8 cellular contexts compared by ENCODE assay signal in the genomic region with DNA sequence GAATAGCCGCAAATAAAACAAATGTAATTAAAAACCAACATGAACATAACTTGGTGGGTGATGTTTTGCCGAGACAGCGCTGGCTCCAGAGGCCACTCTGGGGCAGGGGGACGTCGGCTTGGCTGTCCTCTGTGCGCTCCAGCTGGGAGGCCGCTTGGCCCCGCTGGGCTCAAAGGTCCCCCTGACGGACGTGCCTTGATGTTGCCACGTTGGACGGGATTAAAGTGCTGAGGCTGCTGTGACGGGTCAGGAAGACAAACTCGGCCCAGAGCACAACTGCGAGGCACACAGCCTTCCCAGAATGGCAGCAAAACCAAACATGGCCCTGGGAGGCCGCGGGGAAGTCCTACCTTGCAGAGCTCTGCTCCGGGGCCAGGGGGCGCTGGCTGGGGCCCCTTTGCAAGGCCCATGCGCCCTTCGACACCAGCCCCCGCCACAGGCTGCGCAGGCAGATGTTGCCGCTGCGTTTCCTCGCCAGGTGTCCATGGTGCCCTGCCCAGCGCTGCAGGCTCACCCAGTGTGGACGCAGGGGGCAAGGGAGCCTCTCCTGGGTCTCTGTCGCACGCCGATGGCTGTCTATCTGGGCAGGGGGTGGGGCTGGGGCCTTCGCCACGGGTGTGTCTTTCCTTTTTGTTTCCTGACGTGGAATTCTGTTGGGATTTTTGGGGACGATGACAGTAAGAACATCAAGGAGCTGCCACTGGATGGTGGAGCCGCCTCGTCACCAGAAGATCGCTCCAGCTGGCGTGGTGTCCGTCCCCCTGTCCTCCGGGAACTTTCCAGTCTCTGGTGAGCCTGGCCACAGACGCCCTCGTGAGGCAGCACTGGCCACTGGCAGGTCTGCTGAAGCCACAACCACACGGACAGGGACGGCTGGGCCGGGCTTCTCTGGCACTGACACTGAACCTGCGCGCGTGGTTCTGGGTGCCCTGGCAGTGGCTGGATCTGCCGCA.
DNase-seq lines count a peak whose midpoint lies in the region; ATAC-seq, FAIRE-seq and TF ChIP-seq lines count a peak whose summit lies in the region.

No MANE protein-coding gene starts in this region.

- peaks cover 5 to 29% (median 25%) of the 10 kb centered on the region in 10 experiments; a peak in 16 of 20 replicates for H3K4me1 ChIP-seq in BLaER1 treated with 17β-estradiol and CSF1 and Interleukin-3, amounts not matched to agents 10 nM and 100 nM
- no peaks in the 10 kb centered on the region for H3K4me1 ChIP-seq in foreskin keratinocyte

- DNase-seq in HFFc6, result peak; percentile 84
- DNase-seq in activated CD4-positive, alpha-beta memory T cell treated with anti-CD3 and anti-CD28 coated beads, Interleukin-2, amount 10 ng/mL, durations not matched to agents 7 days and 5 days, result peak; percentile 32
- DNase-seq in foreskin keratinocyte, result peak; percentile 10 to 35
- DNase-seq in GM12892 (ENCODE audit: insufficient read length), result no peak

- H3K27me3 Mint-ChIP-seq in HFFc6 (ENCODE audit: insufficient read depth) (peaks cover 5% of the 10 kb centered on the region), nephron (ENCODE audit: low read depth) (peaks cover 13% of the 10 kb centered on the region)
- H3K27me3 Mint-ChIP-seq in activated CD4-positive, alpha-beta memory T cell treated with anti-CD3 and anti-CD28 coated beads, Interleukin-2, amount 10 ng/mL, durations not matched to agents 7 days and 5 days, result peaks cover 6% of the 10 kb centered on the region

- H3K27ac Mint-ChIP-seq in HFFc6, result peak overlapping the region; percentile 39; the same call in 1 of the 2 replicates
- H3K27ac Mint-ChIP-seq in activated CD4-positive, alpha-beta memory T cell treated with anti-CD3 and anti-CD28 coated beads, Interleukin-2, amount 10 ng/mL, durations not matched to agents 7 days and 5 days, result no peak overlapping the region
- no peak overlapping the region for H3K27ac Mint-ChIP-seq in nephron

- H3K27ac ChIP-seq in BLaER1 treated with 17β-estradiol and CSF1 and Interleukin-3, amounts not matched to agents 10 nM and 100 nM, result no peak overlapping the region
- no peak overlapping the region for H3K27ac ChIP-seq in foreskin keratinocyte

- no peak overlapping the region; a peak in 1 of 22 replicates for H3K9ac ChIP-seq in BLaER1 treated with 17β-estradiol and CSF1 and Interleukin-3, amounts not matched to agents 10 nM and 100 nM

- CTCF ChIA-PET in activated CD4-positive, alpha-beta memory T cell treated with anti-CD3 and anti-CD28 coated beads, Interleukin-2, amount 10 ng/mL, durations not matched to agents 7 days and 5 days (lab: Charles Lee), result interaction anchor here (1.2 to 2.0 kb wide), 3 partner anchors 15 to 277 kb away, joined by 3 to 6 read pairs (median 3); no protein-coding TSS in a partner anchor

- no peak for FAIRE-seq in GM12892 (lab: Jason Lieb, UNC)

- peak overlapping the region; percentile 41 to 80 (median 68) for H3K4me2 ChIP-seq in BLaER1 treated with 17β-estradiol and CSF1 and Interleukin-3, amounts not matched to agents 10 nM and 100 nM

- H3K4me3 Mint-ChIP-seq in HFFc6 (peak overlapping the region; percentile 75), nephron (peak overlapping the region; percentile 81 to 86 (median 82))
- peak overlapping the region; percentile 21 for H3K4me3 Mint-ChIP-seq in activated CD4-positive, alpha-beta memory T cell treated with anti-CD3 and anti-CD28 coated beads, Interleukin-2, amount 10 ng/mL, durations not matched to agents 7 days and 5 days

- H3K9me3 ChIP-seq in BLaER1 treated with 17β-estradiol and CSF1 and Interleukin-3, amounts not matched to agents 10 nM and 100 nM (replicated peaks in 1 of 11), result peaks cover 0 to under 1% (median 0%) of the 10 kb centered on the region in 11 experiments; a peak in 4 of 22 replicates

- TF ChIP-seq CTCF in HFFc6 (IDR thresholded peaks at IDR 0.05), result peak; percentile 76
- peak; percentile 61 for TF ChIP-seq CTCF in foreskin keratinocyte (conservative IDR thresholded peaks at IDR 0.05)
- TF ChIP-seq CTCF in nephron (IDR thresholded peaks at IDR 0.05; ENCODE audit: unreplicated experiment in 3 of 3), result peak; percentile 28 to 58 (median 42)

- H3K9me3 Mint-ChIP-seq in HFFc6 (no peaks in the 10 kb centered on the region), nephron (no peaks in the 10 kb centered on the region)
- no peaks in the 10 kb centered on the region for H3K9me3 Mint-ChIP-seq in activated CD4-positive, alpha-beta memory T cell treated with anti-CD3 and anti-CD28 coated beads, Interleukin-2, amount 10 ng/mL, durations not matched to agents 7 days and 5 days

- no peaks in the 10 kb centered on the region for H3K36me3 ChIP-seq in BLaER1 treated with 17β-estradiol and CSF1 and Interleukin-3, amounts not matched to agents 10 nM and 100 nM

- peaks cover 14% of the 10 kb centered on the region for H3K4me1 Mint-ChIP-seq in HFFc6 (ENCODE audit: low read depth)
- H3K4me1 Mint-ChIP-seq in activated CD4-positive, alpha-beta memory T cell treated with anti-CD3 and anti-CD28 coated beads, Interleukin-2, amount 10 ng/mL, durations not matched to agents 7 days and 5 days, result no peaks in the 10 kb centered on the region
- H3K4me1 Mint-ChIP-seq in nephron, result peaks cover 22% of the 10 kb centered on the region

- peaks cover 22 to 51% (median 45%) of the 10 kb centered on the region in 11 experiments for H3K27me3 ChIP-seq in BLaER1 treated with 17β-estradiol and CSF1 and Interleukin-3, amounts not matched to agents 10 nM and 100 nM
- H3K27me3 ChIP-seq in foreskin keratinocyte, result peaks cover 13% of the 10 kb centered on the region

- H4K20me1 ChIP-seq in BLaER1 treated with 17β-estradiol and CSF1 and Interleukin-3, amounts not matched to agents 10 nM and 100 nM, result peaks cover 0 to 69% (median 18%) of the 10 kb centered on the region in 11 experiments; a peak in 16 of 22 replicates

- TF ChIP-seq POLR2A in GM12892 (IDR thresholded peaks at IDR 0.05; ENCODE audit: low read depth, low read length), result no peak

- H3K36me3 Mint-ChIP-seq in HFFc6 (ENCODE audit: low read depth) (no peaks in the 10 kb centered on the region), nephron (ENCODE audit: low read depth) (no peaks in the 10 kb centered on the region)
- no peaks in the 10 kb centered on the region for H3K36me3 Mint-ChIP-seq in activated CD4-positive, alpha-beta memory T cell treated with anti-CD3 and anti-CD28 coated beads, Interleukin-2, amount 10 ng/mL, durations not matched to agents 7 days and 5 days (ENCODE audit: low read depth)

- H3K4me3 ChIP-seq in BLaER1 treated with 17β-estradiol and CSF1 and Interleukin-3, amounts not matched to agents 10 nM and 100 nM, result peak overlapping the region in 5 of 10 experiments; percentile 4 to 46 (median 44); a peak in 9 of 20 replicates

- POLR2A ChIA-PET in activated CD4-positive, alpha-beta memory T cell treated with anti-CD3 and anti-CD28 coated beads, Interleukin-2, amount 10 ng/mL, durations not matched to agents 7 days and 5 days (lab: Charles Lee), result no interaction called here

- ATAC-seq in foreskin keratinocyte (peak; percentile 53), GM19035 (IDR thresholded peaks at IDR 0.05; ENCODE audit: unreplicated experiment) (no peak), HG02623 (IDR thresholded peaks at IDR 0.05; ENCODE audit: unreplicated experiment) (no peak)

Comparison
In these comparisons a context has a peak if more than half of its experiments do, and no peak if none do; other contexts are left out.
1. H3K4me3 Mint-ChIP-seq: peak in every context shown above with its lines; median percentile 82 in nephron; 75 in HFFc6; 21 in activated CD4-positive, alpha-beta memory T cell treated with anti-CD3 and anti-CD28 coated beads, Interleukin-2, amount 10 ng/mL, durations not matched to agents 7 days and 5 days.